In the genomic region with DNA sequence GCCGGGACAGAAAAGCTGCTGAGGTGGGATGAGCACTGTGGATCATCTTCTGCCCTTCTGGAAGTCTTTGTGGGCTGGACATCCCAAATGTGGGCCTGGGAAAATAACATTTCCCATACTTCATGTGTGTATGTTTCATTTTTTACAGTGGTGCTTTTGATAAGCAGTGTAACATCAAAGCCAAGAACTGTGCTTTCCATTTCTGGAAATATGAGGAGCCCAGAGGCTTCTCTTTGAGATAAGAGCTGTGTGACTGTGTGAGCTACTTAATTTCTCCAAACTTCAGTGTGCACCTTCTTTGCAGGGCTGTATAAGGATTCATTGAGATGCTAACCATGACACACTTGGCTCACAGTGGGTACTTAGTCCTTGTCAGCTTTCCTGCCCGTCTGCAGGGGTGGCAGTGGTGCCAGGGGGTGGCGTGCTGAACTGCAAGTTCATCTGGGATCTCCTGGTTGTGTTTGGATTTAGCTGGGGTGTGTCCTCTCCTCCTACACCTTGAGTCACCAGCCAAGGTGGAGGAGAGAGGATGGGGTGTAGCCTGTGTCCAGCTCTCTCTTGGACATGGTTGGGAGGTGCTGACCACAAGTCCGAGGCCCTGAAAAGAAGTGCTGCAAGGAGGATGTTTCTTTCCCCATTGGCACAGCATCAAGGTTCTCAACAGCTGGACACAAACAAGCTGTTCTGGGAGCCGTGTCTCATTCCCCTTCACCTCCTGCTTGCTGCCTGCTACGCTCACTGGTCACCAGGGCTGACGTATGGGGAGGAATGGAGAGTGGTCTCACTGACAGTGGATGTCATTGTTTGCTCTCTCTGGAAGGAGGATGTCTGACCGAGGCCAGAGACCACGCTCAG, we compare ENCODE assay signal across 8 cellular contexts.
DNase-seq lines count a peak whose midpoint lies in the region; ATAC-seq, FAIRE-seq and TF ChIP-seq lines count a peak whose summit lies in the region.

No MANE protein-coding gene starts in this region.

- TF ChIP-seq CTCF in H1 (IDR thresholded peaks at IDR 0.05; ENCODE audit: control extremely low read depth in 1 of 3, insufficient read depth in 1 of 3, low read depth in 1 of 3, low read length in 3 of 3) (no peak), liver (IDR thresholded peaks at IDR 0.05; ENCODE audit: low read depth, low read length, missing input control) (no peak), thyroid gland (IDR thresholded peaks at IDR 0.05) (peak in 2 of 6 experiments; percentile 23 to 27), A673 (conservative IDR thresholded peaks at IDR 0.05; ENCODE audit: low read depth, low read length) (no peak), GM20000 (IDR thresholded peaks at IDR 0.05; ENCODE audit: extremely low read depth, missing control alignments) (no peak)

- WGBS in H1 (ENCODE audit: extremely low coverage in 1 of 2, insufficient coverage in 1 of 2, insufficient read length in 1 of 2, insufficient replicate concordance in 2 of 2, low coverage in 1 of 2, low lambda C conversion rate in 2 of 2, missing lambda C conversion rate in 1 of 2), 2 experiments: 88% methylated on average over 9 of the region's 9 CpGs; no CpG with 5 or more reads in 1 of the 2 experiments
- 78% methylated on average over 9 of the region's 9 CpGs for WGBS in liver
- WGBS in thyroid gland, 2 donors: 63 to 68% methylated on average over 9 of the region's 9 CpGs

- H3K4me3 ChIP-seq in MG63 (no peak overlapping the region), H1 (ENCODE audit: extremely low read depth in 1 of 4, insufficient read depth in 2 of 4, low read depth in 3 of 4, low read length in 4 of 4) (no peak overlapping the region), liver (ENCODE audit: low read depth in 1 of 3, low read length in 3 of 3) (no peak overlapping the region), thyroid gland (replicated peaks in 1 of 3) (no peak overlapping the region), A673 (ENCODE audit: low read depth, low read length, poor library complexity, severe bottlenecking) (no peak overlapping the region)

- H2AK5ac ChIP-seq in H1 (ENCODE audit: low read depth, low read length): peak overlapping the region; percentile 45; the same call in 1 of the 2 replicates

- FAIRE-seq in H1 (lab: Jason Lieb, UNC): no peak

- peaks cover 14% of the 10 kb centered on the region; the same call in 1 of the 2 replicates for H3K79me1 ChIP-seq in H1 (ENCODE audit: low read depth, low read length)

- POLR2A ChIA-PET in H1 (lab: Charles Lee; ENCODE audit: partially characterized antibody) (interaction anchor here (1.7 kb wide), 1 partner anchor 15 kb away, joined by 10 read pairs; no protein-coding TSS in a partner anchor), A673 (lab: Charles Lee; ENCODE audit: low non-redundant PET) (no interaction called here)

- TF ChIP-seq EP300 in H1 (IDR thresholded peaks at IDR 0.05; ENCODE audit: borderline replicate concordance in 1 of 2, low read depth in 2 of 2, low read length in 2 of 2): no peak

- no peak overlapping the region for H3K23ac ChIP-seq in H1 (ENCODE audit: insufficient read length)

- H2BK20ac ChIP-seq in H1 (ENCODE audit: low read length): no peak overlapping the region

- H3K27me3 ChIP-seq in MG63 (no peaks in the 10 kb centered on the region), H1 (replicated peaks in 1 of 4; ENCODE audit: control insufficient read depth in 3 of 4, extremely low read depth in 1 of 4, insufficient read depth in 3 of 4, low read length in 3 of 4) (no peaks in the 10 kb centered on the region), liver (ENCODE audit: control insufficient read depth in 4 of 4, insufficient read depth in 4 of 4, low read length in 3 of 4) (no peaks in the 10 kb centered on the region), thyroid gland (no peaks in the 10 kb centered on the region), A673 (replicated peaks; ENCODE audit: insufficient read depth, low read depth, low read length, poor library complexity) (no peaks in the 10 kb centered on the region)

- H2AFZ ChIP-seq in H1 (ENCODE audit: low read length): no peak overlapping the region

- H4K20me1 ChIP-seq in H1 (replicated peaks in 1 of 2; ENCODE audit: control insufficient read depth in 1 of 2, insufficient read depth in 2 of 2, low read length in 2 of 2): peaks cover 0 to 3% of the 10 kb centered on the region in 2 experiments

- no peak for TF ChIP-seq POLR2A in H1 (IDR thresholded peaks at IDR 0.05; ENCODE audit: control extremely low read depth in 1 of 2, low read depth in 2 of 2, low read length in 2 of 2)
- TF ChIP-seq POLR2A in thyroid gland (IDR thresholded peaks at IDR 0.05): no peak

- H2BK5ac ChIP-seq in H1 (ENCODE audit: low read depth, low read length): peak overlapping the region; percentile 1; the same call in 1 of the 2 replicates

- no peak overlapping the region for H2BK120ac ChIP-seq in H1 (replicated peaks; ENCODE audit: low read depth, low read length)

- no peak overlapping the region for H3K14ac ChIP-seq in H1 (ENCODE audit: insufficient read length)

- H3K4me1 ChIP-seq in H1 (replicated peaks in 1 of 4; ENCODE audit: control insufficient read depth in 3 of 4, insufficient read depth in 4 of 4, low read length in 3 of 4): peaks cover 3 to 14% (median 7%) of the 10 kb centered on the region in 4 experiments; a peak in 6 of 7 replicates
- H3K4me1 ChIP-seq in liver (ENCODE audit: control insufficient read depth in 4 of 4, insufficient read depth in 4 of 4, low read length in 3 of 4): peaks cover 0 to 5% (median 3%) of the 10 kb centered on the region in 4 donors
- peaks cover 20 to 46% of the 10 kb centered on the region in 2 donors for H3K4me1 ChIP-seq in thyroid gland
- H3K4me1 ChIP-seq in A673 (ENCODE audit: insufficient read depth, low read length, poor library complexity, severe bottlenecking): peaks cover 54% of the 10 kb centered on the region

- H3K27ac ChIP-seq in H1 (ENCODE audit: low read depth, low read length): no peak overlapping the region
- peak overlapping the region; percentile 4 to 5 for H3K27ac ChIP-seq in liver (ENCODE audit: low read depth in 1 of 2, low read length in 2 of 2)
- peak overlapping the region; percentile 30 to 50 (median 46) for H3K27ac ChIP-seq in thyroid gland
- no peak overlapping the region for H3K27ac ChIP-seq in A673 (ENCODE audit: low read depth, low read length, poor library complexity, severe bottlenecking)

- no TSS peak for BruUV-seq in A673 (replicated peaks; lab: Mats Ljungman, UMichigan)

- DNase-seq in MG63 (peak; percentile 47), H1 (ENCODE audit: low read depth in 1 of 2, low spot score in 2 of 2) (no peak), thyroid gland (peak; percentile 44 to 58), A673 (ENCODE audit: low spot score) (no peak), Kasumi-1 (lab: John Stamatoyannopoulos, UW) (no peak), GM20000 (ENCODE audit: low spot score) (no peak)

- no peak for ATAC-seq in HG03139 (IDR thresholded peaks at IDR 0.05; ENCODE audit: unreplicated experiment)

- no peak overlapping the region for H4K5ac ChIP-seq in H1 (ENCODE audit: insufficient read length, low read depth, low read length)

- no peak overlapping the region for H2BK15ac ChIP-seq in H1 (ENCODE audit: low read length)

- H3K4ac ChIP-seq in H1 (replicated peaks; ENCODE audit: insufficient read length, low read depth, low read length): no peak overlapping the region

- intact Hi-C loops in thyroid gland (cut with DNase I): no loop called here
- intact Hi-C loops in A673 (cut with micrococcal nuclease; ENCODE audit: unreplicated experiment): loop anchor here (10.0 kb wide), 1 partner anchor 139 kb away; a partner anchor contains a TSS

- H3K36me3 ChIP-seq in MG63: peaks cover 6% of the 10 kb centered on the region
- no peaks in the 10 kb centered on the region for H3K36me3 ChIP-seq in H1 (ENCODE audit: control insufficient read depth in 2 of 4, insufficient read depth in 4 of 4, low read length in 3 of 4)
- no peaks in the 10 kb centered on the region for H3K36me3 ChIP-seq in liver (ENCODE audit: control insufficient read depth in 4 of 4, insufficient read depth in 3 of 4, low read depth in 1 of 4, low read length in 3 of 4)
- no peaks in the 10 kb centered on the region for H3K36me3 ChIP-seq in thyroid gland
- no peaks in the 10 kb centered on the region for H3K36me3 ChIP-seq in A673 (ENCODE audit: insufficient read depth, low read length, poor library complexity, severe bottlenecking)

- CTCF ChIA-PET in H1 (lab: Charles Lee; ENCODE audit: partially characterized antibody): interaction anchor here (0.9 to 4.7 kb wide), 9 partner anchors 9 to 482 kb away, joined by 3 to 19 read pairs (median 4); no protein-coding TSS in a partner anchor
- CTCF ChIA-PET in A673 (lab: Charles Lee): interaction anchor here (0.6 to 1.5 kb wide), 2 partner anchors 67 to 75 kb away, joined by 3 to 6 read pairs; no protein-coding TSS in a partner anchor

- no peak overlapping the region for H3K4me2 ChIP-seq in H1 (ENCODE audit: insufficient read depth in 1 of 2, low read depth in 2 of 2, low read length in 2 of 2)

- no peaks in the 10 kb centered on the region for H3K23me2 ChIP-seq in H1 (ENCODE audit: low read depth, low read length)

- TF ChIP-seq RAD21 in H1 (IDR thresholded peaks at IDR 0.05 in 1 of 2, conservative IDR thresholded peaks at IDR 0.05 in 1 of 2; ENCODE audit: low read depth in 2 of 2, low read length in 2 of 2) (no peak), liver (IDR thresholded peaks at IDR 0.05) (no peak)

- H3K9me3 ChIP-seq in MG63: no peaks in the 10 kb centered on the region
- H3K9me3 ChIP-seq in H1 (ENCODE audit: insufficient read depth in 2 of 2, low read depth in 1 of 2, low read length in 1 of 2): no peaks in the 10 kb centered on the region
- no peaks in the 10 kb centered on the region for H3K9me3 ChIP-seq in liver (ENCODE audit: control insufficient read depth in 4 of 4, low read length in 3 of 4)
- no peaks in the 10 kb centered on the region for H3K9me3 ChIP-seq in thyroid gland
- no peaks in the 10 kb centered on the region for H3K9me3 ChIP-seq in A673 (ENCODE audit: low read depth, low read length, poor library complexity, severe bottlenecking)

- H2BK12ac ChIP-seq in H1 (ENCODE audit: low read depth, low read length): no peak overlapping the region

- H4K8ac ChIP-seq in H1 (ENCODE audit: extremely low read depth, insufficient read depth, low read length): no peak overlapping the region

- H3K9ac ChIP-seq in H1 (replicated peaks in 1 of 4; ENCODE audit: extremely low read depth in 1 of 4, low read depth in 3 of 4, low read length in 3 of 4) (no peak overlapping the region), liver (ENCODE audit: low read depth in 1 of 2, low read length in 2 of 2) (no peak overlapping the region)

- H3K18ac ChIP-seq in H1 (ENCODE audit: extremely low read depth, low read length): no peak overlapping the region

- H4K91ac ChIP-seq in H1 (replicated peaks; ENCODE audit: insufficient read length, low read length): no peak overlapping the region

- peaks cover 0 to 89% of the 10 kb centered on the region in 2 experiments; a peak in 2 of 4 replicates for H3K79me2 ChIP-seq in H1 (ENCODE audit: control insufficient read depth in 1 of 2, insufficient read depth in 2 of 2, low read length in 2 of 2)

- no peak overlapping the region for H3K56ac ChIP-seq in H1 (replicated peaks; ENCODE audit: insufficient read length, low read depth, low read length)

TF ChIP-seq in H1, 55 proteins besides CTCF, POLR2A, EP300 and RAD21 (continues in another document):
- TF ChIP-seq SP1 (IDR thresholded peaks at IDR 0.05; ENCODE audit: low read depth, low read length): no peak

TF ChIP-seq in liver, 16 proteins besides CTCF, POLR2A, EP300 and RAD21 (continues in another document):
- TF ChIP-seq EGR1 (IDR thresholded peaks at IDR 0.05; ENCODE audit: low read depth in 2 of 2): no peak

Comparison
In these comparisons a context has a peak if more than half of its experiments do, and no peak if none do; other contexts are left out.
1. DNase-seq: peak in MG63 (single experiment) and thyroid gland (2 of 2); none in H1 (0 of 2), A673 (single experiment), Kasumi-1 (0 of 2) and GM20000 (single experiment).
2. H3K27ac ChIP-seq: peak in liver (2 of 2) and thyroid gland (3 of 3); none in H1 (single experiment) and A673 (single experiment).